ENCODE assay signal across 1 cellular context in genomic region chr17:386145-386876, GRCh38.
TF ChIP-seq lines count a peak whose summit lies in the region.

No MANE protein-coding gene starts in this region.

TF ChIP-seq in K562, 482 proteins besides CTCF, POLR2A, EP300 and RAD21 (continued from another document):
- TF ChIP-seq E2F6 (IDR thresholded peaks at IDR 0.05; ENCODE audit: borderline replicate concordance in 1 of 2, extremely low read depth in 1 of 2, insufficient read depth in 1 of 2, insufficient read length in 1 of 2, low read depth in 1 of 2, low read length in 1 of 2, poor library complexity in 1 of 2, severe bottlenecking in 1 of 2) (peak in 1 of 2 experiments; percentile 48), SMC3 (conservative IDR thresholded peaks at IDR 0.05; ENCODE audit: insufficient read depth, low read depth, low read length) (peak; percentile 48; the same call in 1 of the 2 replicates), MEF2A (IDR thresholded peaks at IDR 0.05; ENCODE audit: control insufficient read depth, low read depth, low read length) (no peak), RB1 (IDR thresholded peaks at IDR 0.05; ENCODE audit: low read depth) (peak; percentile 42; the same call in 1 of the 2 replicates), ZNF282 (CRISPR knock-in tag; IDR thresholded peaks at IDR 0.05) (no peak), YY1 (IDR thresholded peaks at IDR 0.05; ENCODE audit: borderline replicate concordance in 1 of 3, control insufficient read depth in 1 of 3, extremely low read depth in 1 of 3, insufficient read depth in 3 of 3, insufficient read length in 1 of 3, insufficient replicate concordance in 2 of 3, low read depth in 1 of 3, low read length in 2 of 3) (peak in 1 of 3 experiments; percentile 7), CTCFL (IDR thresholded peaks at IDR 0.05; ENCODE audit: borderline replicate concordance, insufficient read depth, low read depth, low read length, poor library complexity, severe bottlenecking) (peak; percentile 48)
